Comparison of ENCODE assay signal across 22 cellular contexts in the genomic region with DNA sequence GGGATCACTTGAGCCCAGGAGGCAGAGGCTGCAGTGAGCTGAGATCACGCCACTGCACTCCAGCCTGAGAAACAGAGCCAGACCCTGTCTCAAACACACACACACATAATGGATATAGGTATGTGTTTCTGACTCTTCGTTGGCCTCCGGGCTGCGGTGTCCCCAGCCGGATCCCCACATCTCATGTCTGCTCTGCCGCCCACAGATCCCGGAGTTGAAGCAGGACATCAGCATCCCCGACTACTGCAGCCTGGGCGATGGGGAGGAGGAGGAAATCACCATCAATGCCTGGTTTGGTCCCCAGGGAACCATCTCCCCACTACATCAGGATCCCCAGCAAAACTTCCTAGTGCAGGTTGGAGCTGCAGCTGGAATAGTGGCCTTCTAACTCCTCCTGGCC. TPM values are rescaled to one million over a fixed set of nuclear protein-coding genes. Genes with fewer than 3 reads are reported as not detected.
DNase-seq lines count a peak whose midpoint lies in the region; ATAC-seq and TF ChIP-seq lines count a peak whose summit lies in the region.
"Had no signal": no experiment of that assay in that cellular context is flagged by ENCODE, and none has a peak within 500 bp of the region (broad histone marks: within the 10 kb centered on the region; RNA-seq: fewer than 3 reads in every experiment).

No MANE protein-coding gene starts in this region.

- H3K36me3 ChIP-seq in uterus = no peaks in the 10 kb centered on the region
- H3K36me3 ChIP-seq: SJCRH30 had no signal

- no peaks in the 10 kb centered on the region for H3K9me3 Mint-ChIP-seq in activated T-cell treated with anti-CD3 and anti-CD28 coated beads, Interleukin-2, amount 50 U/mL, for 72 hours
- H3K9me3 Mint-ChIP-seq in neural crest cell = no peaks in the 10 kb centered on the region
- H3K9me3 Mint-ChIP-seq: CD4-positive, alpha-beta T cell; H9 had no signal

- H3K27ac ChIP-seq in uterus = no peak overlapping the region
- H3K27ac ChIP-seq: GM23248, PC-9, SJCRH30 had no signal

- intact Hi-C loops in uterus (cut with DNase I; ENCODE audit: low total_unique reads) = no loop called here

- TF ChIP-seq CTCF in neural crest cell (conservative IDR thresholded peaks at IDR 0.05) (no peak), uterus (IDR thresholded peaks at IDR 0.05) (no peak)

- no peak overlapping the region for H3K4me3 ChIP-seq in uterus
- H3K4me3 ChIP-seq: GM23248, PC-9, SJCRH30 had no signal

- peaks cover 0 to 7% of the 10 kb centered on the region in 2 donors for H3K4me1 ChIP-seq in uterus

- no peak for TF ChIP-seq POLR2A in uterus (IDR thresholded peaks at IDR 0.05)

- no peak for DNase-seq in activated T-cell treated with anti-CD3 and anti-CD28 coated beads, Interleukin-2, amount 50 U/mL, for 72 hours
- no peak for DNase-seq in activated T-cell treated with anti-CD3 and anti-CD28 coated beads, Interleukin-2, amount 50 U/mL, for 48 hours
- DNase-seq in T-helper 17 cell (no peak), neural crest cell (ENCODE audit: low read depth, low spot score) (no peak), DMS114 treated with DMSO at 0.1 percent for 48 hours (lab: John Stamatoyannopoulos, UW; ENCODE audit: unreplicated experiment) (no peak), uterus (no peak)
- DNase-seq: CD4-positive, alpha-beta T cell; COR-L47; GM23248; H9; IMR-90; KG1; MM.1S; NCI-H2029; NCI-H446 treated with DMSO at 0.1 percent for 48 hours; NCI-H82; NK-92 treated with Interleukin-12 subunit alpha and Interleukin-12 subunit beta, amount 100 ng/mL, for 24 hours; PC-9; SJCRH30 had no signal

- peaks cover 0 to 6% of the 10 kb centered on the region in 2 donors for H3K36me3 Mint-ChIP-seq in activated T-cell treated with anti-CD3 and anti-CD28 coated beads, Interleukin-2, amount 50 U/mL, for 72 hours (ENCODE audit: insufficient read depth in 2 of 2)
- H3K36me3 Mint-ChIP-seq in T-helper 17 cell (ENCODE audit: low read depth) (peaks cover 2% of the 10 kb centered on the region), neural crest cell (ENCODE audit: low read depth) (no peaks in the 10 kb centered on the region)

- no peak overlapping the region for H3K4me3 Mint-ChIP-seq in activated T-cell treated with anti-CD3 and anti-CD28 coated beads, Interleukin-2, amount 50 U/mL, for 72 hours
- H3K4me3 Mint-ChIP-seq in T-helper 17 cell (no peak overlapping the region), neural crest cell (no peak overlapping the region)
- H3K4me3 Mint-ChIP-seq: CD4-positive, alpha-beta T cell; H9 had no signal

- H3K27ac Mint-ChIP-seq in activated T-cell treated with anti-CD3 and anti-CD28 coated beads, Interleukin-2, amount 50 U/mL, for 72 hours = peak overlapping the region; percentile 28
- H3K27ac Mint-ChIP-seq in T-helper 17 cell = peak overlapping the region; percentile 29
- peak overlapping the region; percentile 12 for H3K27ac Mint-ChIP-seq in neural crest cell (ENCODE audit: unreplicated experiment)
- H3K27ac Mint-ChIP-seq: CD4-positive, alpha-beta T cell had no signal

- peaks cover 4% of the 10 kb centered on the region for H3K4me1 Mint-ChIP-seq in activated T-cell treated with anti-CD3 and anti-CD28 coated beads, Interleukin-2, amount 50 U/mL, for 72 hours (ENCODE audit: low read depth)
- H3K4me1 Mint-ChIP-seq in T-helper 17 cell (peaks cover 2% of the 10 kb centered on the region), neural crest cell (peaks cover 4% of the 10 kb centered on the region)

- no peaks in the 10 kb centered on the region for H3K27me3 ChIP-seq in uterus
- H3K27me3 ChIP-seq: SJCRH30 had no signal

- H3K27me3 Mint-ChIP-seq in activated T-cell treated with anti-CD3 and anti-CD28 coated beads, Interleukin-2, amount 50 U/mL, for 72 hours (ENCODE audit: low read depth) = no peaks in the 10 kb centered on the region
- no peaks in the 10 kb centered on the region for H3K27me3 Mint-ChIP-seq in T-helper 17 cell
- no peaks in the 10 kb centered on the region for H3K27me3 Mint-ChIP-seq in neural crest cell (ENCODE audit: low read depth)
- H3K27me3 Mint-ChIP-seq: CD4-positive, alpha-beta T cell had no signal

- ATAC-seq in activated T-cell treated with anti-CD3 and anti-CD28 coated beads, Interleukin-2, amount 50 U/mL, for 72 hours (replicated peaks in 1 of 2) = no peak
- ATAC-seq in T-helper 17 cell (no peak), HG03139 (IDR thresholded peaks at IDR 0.05; ENCODE audit: unreplicated experiment) (no peak)
- ATAC-seq: Right ventricle myocardium inferior, SK-N-SH treated with all-trans-retinoic acid at 6 μM for 48 hours had no signal

- H3K9me3 ChIP-seq in T-helper 17 cell (ENCODE audit: control insufficient read depth, low read length, poor library complexity, severe bottlenecking) = no peaks in the 10 kb centered on the region
- H3K9me3 ChIP-seq in uterus = no peaks in the 10 kb centered on the region
- H3K9me3 ChIP-seq: SJCRH30 had no signal

RNA-seq across cellular contexts. Expression of a gene that starts 15.4 kb away (rescaled TPM):
- total RNA-seq in activated T-cell treated with anti-CD3 and anti-CD28 coated beads, Interleukin-2, amount 50 U/mL, for 72 hours = 10 to 100 TPM; 12.8 to 16.2 TPM
- total RNA-seq in T-helper 17 cell (10 to 100 TPM; 11.6 to 11.9 TPM), neural crest cell (15.6 and 16.3 TPM in 2 replicates), uterus (10 to 100 TPM in 2 of 4 donors, 1 to 10 TPM in 1, not detected in 1; 4.1 to 31.0 (median 11.5) TPM)

RNA-seq across cellular contexts. Expression of a gene that starts 49.8 kb away (rescaled TPM):
- total RNA-seq in activated T-cell treated with anti-CD3 and anti-CD28 coated beads, Interleukin-2, amount 50 U/mL, for 72 hours = 100 to 1,000 TPM; 119 to 165 TPM
- total RNA-seq in T-helper 17 cell = 10 to 100 TPM; 35.1 to 49.2 TPM
- 30.4 and 32.6 TPM in 2 replicates for total RNA-seq in neural crest cell
- 10 to 100 TPM in 3 of 4 donors, 1 to 10 TPM in 1; 3.2 to 43.6 (median 35.6) TPM for total RNA-seq in uterus
